In the genomic region with DNA sequence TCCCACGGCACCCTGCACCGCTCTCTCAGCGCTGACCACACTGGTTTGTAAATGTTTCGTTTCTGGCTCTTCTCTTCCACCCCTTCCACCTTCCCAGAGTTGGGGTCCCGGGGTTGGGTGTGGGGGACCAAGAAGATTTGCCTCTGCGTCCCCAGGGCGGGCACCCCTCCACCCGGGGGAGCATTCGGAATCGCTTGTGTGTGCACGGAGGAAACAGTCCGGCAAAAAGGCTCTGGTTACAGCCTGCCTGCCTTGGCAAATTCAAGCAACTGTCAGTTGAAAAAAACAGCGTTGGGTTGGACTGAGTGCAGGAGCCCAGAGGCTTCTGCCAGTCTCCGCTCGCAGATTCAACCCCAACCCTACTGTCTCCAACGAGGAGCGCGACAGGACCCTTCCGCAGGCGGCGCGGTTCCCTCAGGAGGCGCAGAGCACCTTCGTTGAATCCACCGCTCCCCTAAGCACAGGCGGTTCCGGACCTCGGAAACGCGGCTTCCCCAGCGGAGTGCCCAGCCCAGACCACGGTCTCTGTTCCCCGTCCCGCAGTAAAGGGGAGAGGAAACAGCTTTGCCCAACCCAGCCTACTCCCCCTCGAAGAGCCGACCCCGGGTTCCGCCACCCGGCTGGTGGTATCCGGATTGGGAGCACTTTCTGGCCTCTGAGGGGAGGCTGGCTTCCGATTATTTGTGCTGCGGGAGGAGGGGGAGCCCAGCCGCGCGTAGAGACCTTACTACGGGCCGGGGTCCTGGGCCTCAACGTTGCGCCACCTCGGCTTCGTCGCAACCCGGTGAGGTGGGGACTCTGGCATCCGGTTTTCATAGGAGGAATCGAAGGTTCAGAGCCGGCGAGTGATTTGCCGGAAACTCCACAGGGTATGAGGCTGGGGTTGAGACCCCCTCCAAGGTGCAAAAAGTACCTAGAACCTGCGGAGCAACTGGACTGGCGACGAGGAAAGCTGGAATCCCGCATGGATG, we compare ENCODE assay signal across 9 cellular contexts. TPM values are rescaled to one million over a fixed set of nuclear protein-coding genes. Genes with fewer than 3 reads are reported as not detected.
DNase-seq lines count a peak whose midpoint lies in the region; ATAC-seq lines count a peak whose summit lies in the region.
"Had no signal": no experiment of that assay in that cellular context is flagged by ENCODE, and none has a peak within 500 bp of the region (broad histone marks: within the 10 kb centered on the region; RNA-seq: fewer than 3 reads in every experiment).

No MANE protein-coding gene starts in this region.

- peaks cover 99% of the 10 kb centered on the region for H3K27me3 ChIP-seq in iPS-15b (ENCODE audit: control insufficient read depth, insufficient read depth, low read length)
- H3K27me3 ChIP-seq in skeletal muscle satellite cell (ENCODE audit: control insufficient read depth, insufficient read depth, low read length): peaks cover 93% of the 10 kb centered on the region

- H3K9ac ChIP-seq in iPS-15b (ENCODE audit: low read depth, low read length) (no peak overlapping the region), skeletal muscle satellite cell (ENCODE audit: low read depth, low read length) (no peak overlapping the region)

- POLR2A ChIA-PET in activated naive CD8-positive, alpha-beta T cell treated with anti-CD3 and anti-CD28 coated beads, Interleukin-2, amount 10 ng/mL, durations not matched to agents 7 days and 5 days (lab: Charles Lee): no interaction called here

- H3K4me1 ChIP-seq in iPS-15b (ENCODE audit: control insufficient read depth, insufficient read depth, low read length): peaks cover 10% of the 10 kb centered on the region
- peaks cover 20% of the 10 kb centered on the region for H3K4me1 ChIP-seq in skeletal muscle satellite cell (ENCODE audit: control insufficient read depth, insufficient read depth, low read length)

- peak overlapping the region; percentile 48 for H3K4me3 Mint-ChIP-seq in activated naive CD8-positive, alpha-beta T cell treated with anti-CD3 and anti-CD28 coated beads, Interleukin-2, amount 10 ng/mL, durations not matched to agents 7 days and 5 days

- no peaks in the 10 kb centered on the region for H3K36me3 Mint-ChIP-seq in activated naive CD8-positive, alpha-beta T cell treated with anti-CD3 and anti-CD28 coated beads, Interleukin-2, amount 10 ng/mL, durations not matched to agents 7 days and 5 days

- peak; percentile 37 for ATAC-seq in activated naive CD8-positive, alpha-beta T cell treated with anti-CD3 and anti-CD28 coated beads, Interleukin-2, amount 10 ng/mL, durations not matched to agents 7 days and 5 days (ENCODE audit: low read depth)
- no peak for ATAC-seq in HG03457 (IDR thresholded peaks at IDR 0.05; ENCODE audit: unreplicated experiment)

- peaks cover 87% of the 10 kb centered on the region for H3K27me3 Mint-ChIP-seq in activated naive CD8-positive, alpha-beta T cell treated with anti-CD3 and anti-CD28 coated beads, Interleukin-2, amount 10 ng/mL, durations not matched to agents 7 days and 5 days

- no peak overlapping the region for H3K27ac Mint-ChIP-seq in activated naive CD8-positive, alpha-beta T cell treated with anti-CD3 and anti-CD28 coated beads, Interleukin-2, amount 10 ng/mL, durations not matched to agents 7 days and 5 days

- peak overlapping the region; percentile 86 for H3K4me2 ChIP-seq in skeletal muscle satellite cell (ENCODE audit: low read length)

- H3K36me3 ChIP-seq in iPS-15b (ENCODE audit: control insufficient read depth, insufficient read depth, low read length): no peaks in the 10 kb centered on the region
- H3K36me3 ChIP-seq in skeletal muscle satellite cell (ENCODE audit: insufficient read depth, low read length): no peaks in the 10 kb centered on the region

- no peaks in the 10 kb centered on the region for H3K9me3 ChIP-seq in iPS-15b (ENCODE audit: control insufficient read depth, insufficient read depth, low read length)
- H3K9me3 ChIP-seq in skeletal muscle satellite cell (replicated peaks; ENCODE audit: low read length): no peaks in the 10 kb centered on the region

- peak; percentile 23 for DNase-seq in activated CD4-positive, alpha-beta T cell treated with anti-CD3 and anti-CD28 coated beads for 48 hours
- no peak for DNase-seq in activated CD4-positive, alpha-beta T cell treated with anti-CD3 and anti-CD28 coated beads for 4 hours
- peak; percentile 49 for DNase-seq in activated naive CD8-positive, alpha-beta T cell treated with anti-CD3 and anti-CD28 coated beads, Interleukin-2, amount 10 ng/mL, durations not matched to agents 7 days and 5 days
- DNase-seq in NOMO-1 treated with DMSO at 0.1 percent for 48 hours (lab: John Stamatoyannopoulos, UW; ENCODE audit: unreplicated experiment): no peak
- no peak for DNase-seq in NCI-H82 treated with DMSO at 0.1 percent for 48 hours (lab: John Stamatoyannopoulos, UW; ENCODE audit: unreplicated experiment)

- H3K9me3 Mint-ChIP-seq in activated naive CD8-positive, alpha-beta T cell treated with anti-CD3 and anti-CD28 coated beads, Interleukin-2, amount 10 ng/mL, durations not matched to agents 7 days and 5 days: no peaks in the 10 kb centered on the region

- peaks cover 19% of the 10 kb centered on the region for H3K4me1 Mint-ChIP-seq in activated naive CD8-positive, alpha-beta T cell treated with anti-CD3 and anti-CD28 coated beads, Interleukin-2, amount 10 ng/mL, durations not matched to agents 7 days and 5 days

- H3K4me3 ChIP-seq in iPS-15b (ENCODE audit: low read depth, low read length): peak overlapping the region; percentile 43
- H3K4me3 ChIP-seq in skeletal muscle satellite cell (ENCODE audit: low read length): peak overlapping the region; percentile 62

RNA-seq across cellular contexts. Expression of gene LHX6, which starts 9.6 kb away (rescaled TPM):
- total RNA-seq in activated naive CD8-positive, alpha-beta T cell treated with anti-CD3 and anti-CD28 coated beads, Interleukin-2, amount 10 ng/mL, durations not matched to agents 7 days and 5 days: not detected
- total RNA-seq in skeletal muscle satellite cell (2012; rRNA removed): not detected in 2 replicates

RNA-seq across cellular contexts. Expression of gene RBM18, which starts 45.5 kb away (rescaled TPM):
- 10 to 100 TPM; 20.9 to 23.4 TPM for total RNA-seq in activated naive CD8-positive, alpha-beta T cell treated with anti-CD3 and anti-CD28 coated beads, Interleukin-2, amount 10 ng/mL, durations not matched to agents 7 days and 5 days
- total RNA-seq in skeletal muscle satellite cell (2012; rRNA removed): 6.6 and 9.4 TPM in 2 replicates

RNA-seq across cellular contexts. Expression of gene MRRF, which starts 45.5 kb away (rescaled TPM):
- total RNA-seq in activated naive CD8-positive, alpha-beta T cell treated with anti-CD3 and anti-CD28 coated beads, Interleukin-2, amount 10 ng/mL, durations not matched to agents 7 days and 5 days: 10 to 100 TPM; 28.4 to 29.0 TPM
- total RNA-seq in skeletal muscle satellite cell (2012; rRNA removed): 48.7 and 50.0 TPM in 2 replicates

RNA-seq across cellular contexts. Expression of gene MORN5, which starts 59.5 kb away (rescaled TPM):
- not detected for total RNA-seq in activated naive CD8-positive, alpha-beta T cell treated with anti-CD3 and anti-CD28 coated beads, Interleukin-2, amount 10 ng/mL, durations not matched to agents 7 days and 5 days
- 0.87 TPM in 1 of 2 replicates, not detected in the other for total RNA-seq in skeletal muscle satellite cell (2012; rRNA removed)
- total RNA-seq: HT1080 had no signal

RNA-seq across cellular contexts. Expression of gene NDUFA8, which starts 59.6 kb away (rescaled TPM):
- total RNA-seq in activated naive CD8-positive, alpha-beta T cell treated with anti-CD3 and anti-CD28 coated beads, Interleukin-2, amount 10 ng/mL, durations not matched to agents 7 days and 5 days: 10 to 100 TPM; 32.5 to 36.7 TPM
- total RNA-seq in skeletal muscle satellite cell (2012; rRNA removed): 30.2 and 32.1 TPM in 2 replicates

Comparison
In these comparisons a context has a peak if more than half of its experiments do, and no peak if none do; other contexts are left out.
1. DNase-seq: peak in activated CD4-positive, alpha-beta T cell treated with anti-CD3 and anti-CD28 coated beads for 48 hours (single experiment) and activated naive CD8-positive, alpha-beta T cell treated with anti-CD3 and anti-CD28 coated beads, Interleukin-2, amount 10 ng/mL, durations not matched to agents 7 days and 5 days (single experiment); none in activated CD4-positive, alpha-beta T cell treated with anti-CD3 and anti-CD28 coated beads for 4 hours (0 of 2), NOMO-1 treated with DMSO at 0.1 percent for 48 hours (single experiment) and NCI-H82 treated with DMSO at 0.1 percent for 48 hours (single experiment).